10 cellular contexts compared by ENCODE assay signal in the genomic region with DNA sequence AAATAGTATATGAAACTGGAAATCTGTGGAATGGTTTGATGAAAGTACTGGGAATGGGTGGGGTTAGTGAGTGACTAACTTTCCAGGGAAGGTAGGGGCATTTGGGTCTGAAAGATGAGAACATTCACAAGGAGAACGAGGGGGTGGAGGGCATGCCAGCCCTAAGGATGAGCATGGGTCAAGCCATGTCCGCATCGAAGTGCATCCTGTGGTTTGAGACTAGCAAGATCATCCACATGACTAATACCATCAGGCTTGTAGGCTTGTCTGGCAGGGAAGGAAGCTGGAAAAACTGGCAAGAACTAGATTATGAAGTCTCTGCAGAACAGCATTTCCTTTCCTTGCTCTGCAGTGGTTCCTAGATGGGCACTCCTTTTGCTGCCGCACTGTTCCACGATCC.
DNase-seq lines count a peak whose midpoint lies in the region; ATAC-seq lines count a peak whose summit lies in the region.
"Had no signal": no experiment of that assay in that cellular context is flagged by ENCODE, and none has a peak within 500 bp of the region (broad histone marks: within the 10 kb centered on the region; RNA-seq: fewer than 3 reads in every experiment).

No MANE protein-coding gene starts in this region.

- H3K4me3 Mint-ChIP-seq in effector memory CD8-positive, alpha-beta T cell: no peak overlapping the region
- H3K4me3 Mint-ChIP-seq: stimulated activated naive CD8-positive, alpha-beta T cell treated with anti-CD3 and anti-CD28 coated beads, Interleukin-15, Interleukin-2, amounts not matched to agents 100 ng/mL and 50 ng/mL, for 24 hours had no signal

- H3K27ac Mint-ChIP-seq in effector memory CD8-positive, alpha-beta T cell: no peak overlapping the region
- H3K27ac Mint-ChIP-seq: activated T-helper 2 cell treated with anti-CD3 and anti-CD28 coated beads, Interferon-gamma antibody, Interleukin-2, Interleukin-4, amounts not matched to agents 10 μg/mL and 5 μg/mL and 100 μg/mL, durations not matched to agents 14 hours and 24 hours and 36 hours; stimulated activated naive CD8-positive, alpha-beta T cell treated with anti-CD3 and anti-CD28 coated beads, Interleukin-15, Interleukin-2, amounts not matched to agents 100 ng/mL and 50 ng/mL, for 24 hours had no signal

- peaks cover 11 to 26% of the 10 kb centered on the region in 2 donors for H3K27me3 Mint-ChIP-seq in effector memory CD8-positive, alpha-beta T cell

- ATAC-seq in effector memory CD8-positive, alpha-beta T cell (replicated peaks): no peak

- no peaks in the 10 kb centered on the region for H3K36me3 Mint-ChIP-seq in effector memory CD8-positive, alpha-beta T cell (ENCODE audit: insufficient read depth)

- DNase-seq in HPDE6-E6E7 (ENCODE audit: extremely low spot score) (peak; percentile 74), amniotic stem cell (lab: John Stamatoyannopoulos, UW) (peak; percentile 69), glomerular endothelial cell (ENCODE audit: extremely low read depth, low read depth, low spot score) (peak; percentile 45), NCI-H2196 treated with DMSO at 0.1 percent for 48 hours (lab: John Stamatoyannopoulos, UW; ENCODE audit: unreplicated experiment) (no peak), NCI-H2171 (lab: John Stamatoyannopoulos, UW) (no peak)
- DNase-seq in effector memory CD8-positive, alpha-beta T cell: no peak
- DNase-seq in stimulated activated naive CD4-positive, alpha-beta T cell treated with Interleukin-2 at 50 U/mL for 16 hours (lab: John Stamatoyannopoulos, UW): no peak
- DNase-seq: NCI-H2081 treated with DMSO at 0.1 percent for 48 hours had no signal

- no peaks in the 10 kb centered on the region for H3K4me1 Mint-ChIP-seq in effector memory CD8-positive, alpha-beta T cell (ENCODE audit: low read depth in 2 of 2)

- H3K9me3 Mint-ChIP-seq in effector memory CD8-positive, alpha-beta T cell: no peaks in the 10 kb centered on the region
- H3K9me3 Mint-ChIP-seq: activated T-helper 2 cell treated with anti-CD3 and anti-CD28 coated beads, Interferon-gamma antibody, Interleukin-2, Interleukin-4, amounts not matched to agents 10 μg/mL and 5 μg/mL and 100 μg/mL, durations not matched to agents 14 hours and 24 hours and 36 hours; stimulated activated naive CD8-positive, alpha-beta T cell treated with anti-CD3 and anti-CD28 coated beads, Interleukin-15, Interleukin-2, amounts not matched to agents 100 ng/mL and 50 ng/mL, for 24 hours had no signal

Comparison
In these comparisons a context has a peak if more than half of its experiments do, and no peak if none do; other contexts are left out.
1. DNase-seq: peak in HPDE6-E6E7 (single experiment), amniotic stem cell (single experiment) and glomerular endothelial cell (single experiment); none in NCI-H2196 treated with DMSO at 0.1 percent for 48 hours (single experiment), effector memory CD8-positive, alpha-beta T cell (0 of 3), NCI-H2171 (single experiment) and stimulated activated naive CD4-positive, alpha-beta T cell treated with Interleukin-2 at 50 U/mL for 16 hours (single experiment).